In genomic region chr2:23445450-23445868, GRCh38 we compare ENCODE assay signal across 13 cellular contexts.
A peak's percentile ranks its signal among the peaks of the same experiment; 100 is the strongest.
DNase-seq lines count a peak whose midpoint lies in the region; ATAC-seq, FAIRE-seq and TF ChIP-seq lines count a peak whose summit lies in the region.
"Had no signal": no experiment of that assay in that cellular context is flagged by ENCODE, and none has a peak within 500 bp of the region (broad histone marks: within the 10 kb centered on the region; RNA-seq: fewer than 3 reads in every experiment).

No MANE protein-coding gene starts in this region.

- H3K9ac ChIP-seq in astrocyte (ENCODE audit: low read length), result no peak overlapping the region
- H3K9ac ChIP-seq: KMS-11 had no signal

- peaks cover 7% of the 10 kb centered on the region for H3K4me1 Mint-ChIP-seq in astrocyte (ENCODE audit: low read depth, unreplicated experiment)
- no peaks in the 10 kb centered on the region for H3K4me1 Mint-ChIP-seq in stimulated activated effector memory CD8-positive, alpha-beta T cell treated with anti-CD3 and anti-CD28 coated beads, Interleukin-12 subunit alpha, Interleukin-12 subunit beta, amount 100 ng/mL, for 72 hours

- H3K4me3 Mint-ChIP-seq in astrocyte (ENCODE audit: unreplicated experiment), result no peak overlapping the region
- H3K4me3 Mint-ChIP-seq in stimulated activated effector memory CD8-positive, alpha-beta T cell treated with anti-CD3 and anti-CD28 coated beads, Interleukin-12 subunit alpha, Interleukin-12 subunit beta, amount 100 ng/mL, for 72 hours, result no peak overlapping the region

- ATAC-seq in HG03095 (IDR thresholded peaks at IDR 0.05; ENCODE audit: unreplicated experiment), result peak; percentile 37
- ATAC-seq in stimulated activated effector memory CD8-positive, alpha-beta T cell treated with anti-CD3 and anti-CD28 coated beads, Interleukin-12 subunit alpha, Interleukin-12 subunit beta, amount 100 ng/mL, for 72 hours, result no peak
- ATAC-seq: gastrocnemius medialis, HCT116 had no signal

- peaks cover 30% of the 10 kb centered on the region for H3K27me3 Mint-ChIP-seq in astrocyte (ENCODE audit: low read depth, unreplicated experiment)

- no peak overlapping the region for H3K27ac ChIP-seq in astrocyte (ENCODE audit: low read depth, low read length)
- no peak overlapping the region for H3K27ac ChIP-seq in osteoblast (ENCODE audit: low read depth, low read length)
- no peak overlapping the region for H3K27ac ChIP-seq in spleen
- H3K27ac ChIP-seq: gastrocnemius medialis, KMS-11 had no signal

- H3K36me3 Mint-ChIP-seq in astrocyte (ENCODE audit: low read depth, unreplicated experiment), result peaks cover 2% of the 10 kb centered on the region
- H3K36me3 Mint-ChIP-seq in stimulated activated effector memory CD8-positive, alpha-beta T cell treated with anti-CD3 and anti-CD28 coated beads, Interleukin-12 subunit alpha, Interleukin-12 subunit beta, amount 100 ng/mL, for 72 hours, result no peaks in the 10 kb centered on the region

- no peaks in the 10 kb centered on the region for H3K79me2 ChIP-seq in astrocyte (ENCODE audit: insufficient read depth, low read length)
- no peaks in the 10 kb centered on the region for H3K79me2 ChIP-seq in osteoblast (ENCODE audit: insufficient read depth, low read length)

- H3K27me3 ChIP-seq in astrocyte (ENCODE audit: insufficient read depth, low read length) (peaks cover 11% of the 10 kb centered on the region), osteoblast (ENCODE audit: insufficient read depth, low read length) (no peaks in the 10 kb centered on the region), spleen (replicated peaks in 1 of 7) (peaks cover 0 to 9% (median 0%) of the 10 kb centered on the region in 7 donors)
- H3K27me3 ChIP-seq: gastrocnemius medialis had no signal

- no peak overlapping the region for H2AFZ ChIP-seq in astrocyte (ENCODE audit: low read depth, low read length)
- H2AFZ ChIP-seq in osteoblast (ENCODE audit: low read length), result no peak overlapping the region

- H3K4me1 ChIP-seq in astrocyte (ENCODE audit: insufficient read depth, low read length) (peaks cover 5% of the 10 kb centered on the region), osteoblast (ENCODE audit: insufficient read depth, low read length) (no peaks in the 10 kb centered on the region), spleen (peaks cover 0 to 12% (median 0%) of the 10 kb centered on the region in 6 donors)

- peaks cover 4% of the 10 kb centered on the region for H4K20me1 ChIP-seq in astrocyte (ENCODE audit: insufficient read depth, low read length)
- H4K20me1 ChIP-seq in osteoblast (ENCODE audit: insufficient read depth, low read length), result peaks cover 2% of the 10 kb centered on the region

- H3K9me3 Mint-ChIP-seq in astrocyte (ENCODE audit: unreplicated experiment), result peaks cover 9% of the 10 kb centered on the region
- H3K9me3 Mint-ChIP-seq in stimulated activated effector memory CD8-positive, alpha-beta T cell treated with anti-CD3 and anti-CD28 coated beads, Interleukin-12 subunit alpha, Interleukin-12 subunit beta, amount 100 ng/mL, for 72 hours, result no peaks in the 10 kb centered on the region

- H3K4me2 ChIP-seq in astrocyte (ENCODE audit: low read length) (no peak overlapping the region), osteoblast (ENCODE audit: insufficient read depth, low read length) (no peak overlapping the region)
- H3K4me2 ChIP-seq: KMS-11 had no signal

- H3K9me3 ChIP-seq in astrocyte (ENCODE audit: insufficient read depth, low read depth, low read length) (peaks cover 5% of the 10 kb centered on the region), osteoblast (ENCODE audit: low read depth, low read length) (peaks cover 2% of the 10 kb centered on the region), spleen (peaks cover 0 to 16% (median 11%) of the 10 kb centered on the region in 8 donors)
- H3K9me3 ChIP-seq: gastrocnemius medialis had no signal

- no peak for TF ChIP-seq POLR2A in spleen (IDR thresholded peaks at IDR 0.05)

- H3K4me3 ChIP-seq in astrocyte (ENCODE audit: insufficient read depth, low read depth, low read length) (no peak overlapping the region), osteoblast (ENCODE audit: insufficient read depth, low read length) (no peak overlapping the region), spleen (no peak overlapping the region)
- H3K4me3 ChIP-seq: gastrocnemius medialis had no signal

- TF ChIP-seq CTCF in astrocyte (IDR thresholded peaks at IDR 0.05; ENCODE audit: insufficient read depth, low read depth, low read length) (no peak), osteoblast (IDR thresholded peaks at IDR 0.05; ENCODE audit: extremely low read depth, low read depth, low read length) (no peak), spleen (IDR thresholded peaks at IDR 0.05 in 8 of 11, conservative IDR thresholded peaks at IDR 0.05 in 3 of 11) (no peak)

- H3K27ac Mint-ChIP-seq in astrocyte (ENCODE audit: unreplicated experiment), result no peak overlapping the region
- no peak overlapping the region for H3K27ac Mint-ChIP-seq in stimulated activated effector memory CD8-positive, alpha-beta T cell treated with anti-CD3 and anti-CD28 coated beads, Interleukin-12 subunit alpha, Interleukin-12 subunit beta, amount 100 ng/mL, for 72 hours

- DNase-seq in NK-92 treated with Interleukin-12 subunit alpha and Interleukin-12 subunit beta, amount 100 ng/mL, for 24 hours (lab: John Stamatoyannopoulos, UW), result peak; percentile 4
- DNase-seq in NK-92 (lab: John Stamatoyannopoulos, UW; ENCODE audit: unreplicated experiment) (no peak), astrocyte (ENCODE audit: low read depth) (peak; percentile 79), osteoblast (ENCODE audit: insufficient read length, low spot score, missing footprints) (peak; percentile 87), LoVo (ENCODE audit: low spot score) (no peak), spleen (no peak)
- no peak for DNase-seq in stimulated activated effector memory CD8-positive, alpha-beta T cell treated with anti-CD3 and anti-CD28 coated beads, Interleukin-12 subunit alpha, Interleukin-12 subunit beta, amount 100 ng/mL, for 72 hours (ENCODE audit: low spot score in 2 of 2)
- DNase-seq: gastrocnemius medialis, NCI-H82 had no signal

- WGBS in spleen, 5 donors, result 39 to 67% (median 57%) methylated on average over 4 of the region's 4 CpGs

- no peak for FAIRE-seq in astrocyte (lab: Jason Lieb, UNC)
- FAIRE-seq: A204.1 had no signal

- H3K36me3 ChIP-seq in astrocyte (ENCODE audit: insufficient read depth, low read length), result no peaks in the 10 kb centered on the region
- no peaks in the 10 kb centered on the region for H3K36me3 ChIP-seq in osteoblast (ENCODE audit: insufficient read depth, low read length)
- no peaks in the 10 kb centered on the region for H3K36me3 ChIP-seq in spleen
- H3K36me3 ChIP-seq: gastrocnemius medialis had no signal

- intact Hi-C loops in spleen (cut with DNase I; ENCODE audit: low total_unique reads), result no loop called here

Comparison
In these comparisons a context has a peak if more than half of its experiments do, and no peak if none do; other contexts are left out.
1. DNase-seq: peak in NK-92 treated with Interleukin-12 subunit alpha and Interleukin-12 subunit beta, amount 100 ng/mL, for 24 hours (single experiment), astrocyte (single experiment) and osteoblast (single experiment); none in NK-92 (single experiment), LoVo (single experiment), spleen (single experiment) and stimulated activated effector memory CD8-positive, alpha-beta T cell treated with anti-CD3 and anti-CD28 coated beads, Interleukin-12 subunit alpha, Interleukin-12 subunit beta, amount 100 ng/mL, for 72 hours (0 of 2).